Comparison of ENCODE assay signal across 8 cellular contexts in the genomic region with DNA sequence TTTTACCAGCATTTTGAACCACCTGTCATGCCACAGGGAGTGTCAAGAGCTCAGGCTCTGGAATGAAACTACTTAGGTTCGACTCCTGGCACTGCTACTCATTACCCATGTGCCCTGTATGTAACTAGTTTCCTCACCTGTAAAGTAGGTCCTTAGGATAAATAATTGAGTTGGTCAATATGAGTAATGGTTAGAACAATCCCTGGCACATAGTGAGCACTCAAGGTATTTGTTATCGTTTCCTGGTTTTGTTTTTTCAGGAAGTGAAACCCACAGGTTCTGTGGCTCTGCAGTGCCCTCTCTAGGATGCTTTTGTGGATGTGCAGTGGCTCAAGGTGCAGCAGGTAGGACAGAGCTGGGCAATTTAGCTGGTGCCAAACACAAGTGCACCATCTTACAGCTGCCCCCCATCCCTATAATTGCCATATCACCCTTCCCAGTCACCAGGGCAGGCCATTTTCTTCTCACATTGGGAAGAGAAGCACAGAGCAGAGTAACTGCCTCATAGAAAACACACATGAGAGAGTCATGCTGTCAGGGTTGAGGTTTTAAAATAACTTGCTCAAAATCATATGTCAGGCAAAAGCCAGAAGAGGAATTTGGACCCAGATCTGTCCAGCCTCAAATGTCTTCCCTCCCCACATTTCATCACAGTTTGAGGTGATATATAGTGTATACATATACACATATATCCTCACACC.
DNase-seq lines count a peak whose midpoint lies in the region; ATAC-seq, FAIRE-seq and TF ChIP-seq lines count a peak whose summit lies in the region.

No MANE protein-coding gene starts in this region.

- CTCF ChIA-PET in PC-3 (lab: Charles Lee), result interaction anchor here (0.5 to 1.0 kb wide), 5 partner anchors 11 to 1419 kb away, joined by 3 to 8 read pairs (median 3); no protein-coding TSS in a partner anchor

- TF ChIP-seq CTCF in DOHH2 (IDR thresholded peaks at IDR 0.05; ENCODE audit: low read depth, low read length, poor library complexity, severe bottlenecking), result peak; percentile 82
- peak; percentile 85 for TF ChIP-seq CTCF in PC-3 (conservative IDR thresholded peaks at IDR 0.05; ENCODE audit: low read depth, low read length)

- H3K79me2 ChIP-seq in DOHH2 (ENCODE audit: control insufficient read depth, low read length), result no peaks in the 10 kb centered on the region
- no peaks in the 10 kb centered on the region for H3K79me2 ChIP-seq in PC-3 (ENCODE audit: low read length)

- no peak overlapping the region for H3K9ac ChIP-seq in PC-3 (ENCODE audit: low read length)

- ATAC-seq in HG03139 (IDR thresholded peaks at IDR 0.05; ENCODE audit: unreplicated experiment) (peak; percentile 91), PC-3 (peak; percentile 78), left lobe of liver (no peak)

- DNase-seq in GM19239 (ENCODE audit: insufficient read length, low spot score) (peak; percentile 34), PC-3 (peak; percentile 83), glomerular visceral epithelial cell (ENCODE audit: extremely low spot score) (peak; percentile 31), posterior cingulate gyrus (no peak), left lobe of liver (ENCODE audit: low spot score) (no peak), frontal cortex (ENCODE audit: low spot score in 2 of 2) (no peak)

- H3K4me3 ChIP-seq in DOHH2 (ENCODE audit: low read length) (no peak overlapping the region), PC-3 (ENCODE audit: low read length) (no peak overlapping the region)

- H3K9me2 ChIP-seq in DOHH2 (replicated peaks; ENCODE audit: control insufficient read depth, low read length), result no peaks in the 10 kb centered on the region
- no peaks in the 10 kb centered on the region for H3K9me2 ChIP-seq in PC-3 (replicated peaks; ENCODE audit: low read length)

- H3K4me1 ChIP-seq in DOHH2 (ENCODE audit: control insufficient read depth, low read length) (peaks cover 12% of the 10 kb centered on the region), PC-3 (ENCODE audit: insufficient read depth, low read length) (no peaks in the 10 kb centered on the region)

- no peaks in the 10 kb centered on the region for H3F3A ChIP-seq in DOHH2 (ENCODE audit: control insufficient read depth, insufficient read depth)
- no peaks in the 10 kb centered on the region for H3F3A ChIP-seq in PC-3 (ENCODE audit: low read length, unreplicated experiment)

- POLR2A ChIA-PET in PC-3 (lab: Charles Lee; ENCODE audit: unreplicated experiment), result no interaction called here

- H4K20me1 ChIP-seq in DOHH2 (ENCODE audit: control insufficient read depth, insufficient read depth, low read depth, low read length) (no peaks in the 10 kb centered on the region), PC-3 (ENCODE audit: low read length) (no peaks in the 10 kb centered on the region)

- H3K36me3 ChIP-seq in DOHH2 (ENCODE audit: control insufficient read depth, low read length), result no peaks in the 10 kb centered on the region
- no peaks in the 10 kb centered on the region for H3K36me3 ChIP-seq in PC-3 (ENCODE audit: low read depth, low read length)

- H3K9me3 ChIP-seq in DOHH2 (ENCODE audit: control insufficient read depth, insufficient read depth, low read length) (no peaks in the 10 kb centered on the region), PC-3 (ENCODE audit: low read length) (no peaks in the 10 kb centered on the region)

- intact Hi-C loops in PC-3 (cut with micrococcal nuclease) (no loop called here), posterior cingulate gyrus (cut with DNase I) (no loop called here)

- H3K27me3 ChIP-seq in DOHH2 (ENCODE audit: control insufficient read depth, low read length) (peaks cover 7% of the 10 kb centered on the region), PC-3 (ENCODE audit: low read length) (no peaks in the 10 kb centered on the region)

- BruUV-seq in PC-3 (replicated peaks; lab: Mats Ljungman, UMichigan), result no TSS peak

- H3K4me2 ChIP-seq in DOHH2 (ENCODE audit: low read length), result peak overlapping the region; percentile 24
- no peak overlapping the region for H3K4me2 ChIP-seq in PC-3 (ENCODE audit: low read length)

- H3K27ac ChIP-seq in DOHH2 (ENCODE audit: low read depth, low read length), result no peak overlapping the region
- no peak overlapping the region for H3K27ac ChIP-seq in PC-3 (ENCODE audit: low read length)

- no peak overlapping the region for H2AFZ ChIP-seq in PC-3 (ENCODE audit: low read length)

- peak; percentile 72 for FAIRE-seq in GM19239 (lab: Jason Lieb, UNC)
- no peak for FAIRE-seq in frontal cortex (lab: Jason Lieb, UNC)

Comparison
In these comparisons a context has a peak if more than half of its experiments do, and no peak if none do; other contexts are left out.
1. DNase-seq: peak in GM19239 (single experiment), PC-3 (single experiment) and glomerular visceral epithelial cell (single experiment); none in posterior cingulate gyrus (0 of 10), left lobe of liver (single experiment) and frontal cortex (0 of 2).